ENCODE assay signal across 8 cellular contexts in genomic region chr7:21261627-21262564, GRCh38.
DNase-seq lines count a peak whose midpoint lies in the region; ATAC-seq, FAIRE-seq and TF ChIP-seq lines count a peak whose summit lies in the region.

No MANE protein-coding gene starts in this region.

- ATAC-seq in HG03575 (IDR thresholded peaks at IDR 0.05; ENCODE audit: extremely low read depth, insufficient number of reproducible peaks, low FRiP score, unreplicated experiment), result peak; percentile 85
- ATAC-seq in PC-3, result peak; percentile 56
- no peak for ATAC-seq in HG03097 (IDR thresholded peaks at IDR 0.05; ENCODE audit: low FRiP score, unreplicated experiment)

- no peak overlapping the region for H3K9ac ChIP-seq in PC-3 (ENCODE audit: low read length)

- CTCF ChIA-PET in PC-3 (lab: Charles Lee), result no interaction called here

- no peak for FAIRE-seq in GM19239 (lab: Jason Lieb, UNC)

- no peak overlapping the region for H3K27ac ChIP-seq in PC-3 (ENCODE audit: low read length)

- H3K27me3 ChIP-seq in PC-3 (ENCODE audit: low read length), result peaks cover 16% of the 10 kb centered on the region

- no peaks in the 10 kb centered on the region for H3K79me2 ChIP-seq in PC-3 (ENCODE audit: low read length)

- no peaks in the 10 kb centered on the region for H3F3A ChIP-seq in PC-3 (ENCODE audit: low read length, unreplicated experiment)

- BruUV-seq in PC-3 (replicated peaks; lab: Mats Ljungman, UMichigan), result no TSS peak

- H4K20me1 ChIP-seq in PC-3 (ENCODE audit: low read length), result no peaks in the 10 kb centered on the region

- intact Hi-C loops in PC-3 (cut with micrococcal nuclease), result loop anchor here (1.0 kb wide), 2 partner anchors 245 to 505 kb away; no protein-coding TSS in a partner anchor

- no peaks in the 10 kb centered on the region for H3K4me1 ChIP-seq in PC-3 (ENCODE audit: insufficient read depth, low read length)

- peak; percentile 73 for TF ChIP-seq CTCF in PC-3 (conservative IDR thresholded peaks at IDR 0.05; ENCODE audit: low read depth, low read length)

- H3K9me3 ChIP-seq in PC-3 (ENCODE audit: low read length), result no peaks in the 10 kb centered on the region

- no peak overlapping the region for H3K4me3 ChIP-seq in PC-3 (ENCODE audit: low read length)

- H3K4me2 ChIP-seq in PC-3 (ENCODE audit: low read length), result no peak overlapping the region

- POLR2A ChIA-PET in PC-3 (lab: Charles Lee; ENCODE audit: unreplicated experiment), result no interaction called here

- H2AFZ ChIP-seq in PC-3 (ENCODE audit: low read length), result no peak overlapping the region

- H3K9me2 ChIP-seq in PC-3 (replicated peaks; ENCODE audit: low read length), result no peaks in the 10 kb centered on the region

- DNase-seq in COLO668 (lab: John Stamatoyannopoulos, UW; ENCODE audit: unreplicated experiment) (peak; percentile 76), GM19239 (ENCODE audit: insufficient read length, low spot score) (peak; percentile 8), PC-3 (peak; percentile 51), activated T-helper 1 cell treated with Interleukin-2 at 50 U/mL for 16 hours (ENCODE audit: low read depth) (peak; percentile 15), iPS DF 19.7 (ENCODE audit: low read depth, low spot score) (peak; percentile 74)
- DNase-seq in stimulated activated CD4-positive, alpha-beta T cell treated with anti-CD3 and anti-CD28 coated beads, Interleukin-4, amount 100 ng/mL, for 24 hours, result peak; percentile 53

- no peaks in the 10 kb centered on the region for H3K36me3 ChIP-seq in PC-3 (ENCODE audit: low read depth, low read length)

Comparison
In these comparisons a context has a peak if more than half of its experiments do, and no peak if none do; other contexts are left out.
1. DNase-seq: peak in every context shown above with its lines; median percentile 76 in COLO668; 74 in iPS DF 19.7; 53 in stimulated activated CD4-positive, alpha-beta T cell treated with anti-CD3 and anti-CD28 coated beads, Interleukin-4, amount 100 ng/mL, for 24 hours; 51 in PC-3; 15 in activated T-helper 1 cell treated with Interleukin-2 at 50 U/mL for 16 hours; 8 in GM19239.